Comparison of ENCODE assay signal across 11 cellular contexts in the genomic region with DNA sequence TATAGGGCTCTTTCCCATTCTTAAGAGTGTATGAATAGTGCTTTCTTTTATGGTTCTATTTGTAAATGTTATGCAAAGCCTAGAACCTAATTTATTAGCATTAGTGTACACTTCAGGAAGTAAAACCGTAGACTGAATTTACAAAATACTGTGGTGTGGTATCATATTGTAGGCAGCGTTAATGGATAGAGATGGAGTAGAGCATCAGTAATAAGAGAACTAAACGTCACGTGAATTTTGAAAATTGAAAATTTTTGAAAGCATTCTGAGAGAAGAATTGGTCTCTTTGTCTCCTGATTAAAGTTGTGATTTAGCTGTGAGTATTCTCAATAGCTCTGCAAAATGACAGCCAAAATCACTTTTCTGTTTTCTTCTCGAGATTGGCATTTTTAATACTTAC. TPM values are rescaled to one million over a fixed set of nuclear protein-coding genes. Genes with fewer than 3 reads are reported as not detected.
DNase-seq lines count a peak whose midpoint lies in the region; ATAC-seq and TF ChIP-seq lines count a peak whose summit lies in the region.
"Had no signal": no experiment of that assay in that cellular context is flagged by ENCODE, and none has a peak within 500 bp of the region (broad histone marks: within the 10 kb centered on the region; RNA-seq: fewer than 3 reads in every experiment).

No MANE protein-coding gene starts in this region.

- no peaks in the 10 kb centered on the region for H3K36me3 ChIP-seq in hepatocyte (replicated peaks; ENCODE audit: insufficient read depth, low read depth)

- WGBS in hepatocyte (ENCODE audit: low lambda C conversion rate, missing lambda C conversion rate) = 68% methylated on average over 5 of the region's 5 CpGs

- no peak for DNase-seq in activated naive CD4-positive, alpha-beta T cell treated with anti-CD3 and anti-CD28 coated beads for 36 hours
- no peak for DNase-seq in activated naive CD4-positive, alpha-beta T cell treated with anti-CD3 and anti-CD28 coated beads, Interleukin-2, amount 50 U/mL, for 16 hours
- DNase-seq in SK-MEL-5 (ENCODE audit: low read depth, low spot score) (peak; percentile 16), hepatocyte (ENCODE audit: low spot score) (no peak)
- DNase-seq: C1 segment of cervical spinal cord, NCI-H446 had no signal

- in situ Hi-C loops in SK-MEL-5 (cut with HindIII; ENCODE audit: low pct_unique_long_range_greater_than_20kb, low sequenced_read_pairs) = no loop called here

- CTCF ChIA-PET in activated naive CD4-positive, alpha-beta T cell treated with anti-CD3 and anti-CD28 coated beads for 36 hours (lab: Charles Lee) = interaction anchor here (0.6 to 0.9 kb wide), 2 partner anchors 9 to 136 kb away, joined by 3 read pairs; no protein-coding TSS in a partner anchor

- H3K36me3 Mint-ChIP-seq in activated naive CD4-positive, alpha-beta T cell treated with anti-CD3 and anti-CD28 coated beads for 36 hours (ENCODE audit: low read depth) = peaks cover 12% of the 10 kb centered on the region
- no peaks in the 10 kb centered on the region for H3K36me3 Mint-ChIP-seq in stimulated activated memory B cell treated with anti-CD40 and anti-IgM and Interleukin-4, amounts not matched to agents 10 μg/mL and 1 μg/mL and 100 μg/mL, for 72 hours

- H3K4me2 ChIP-seq in hepatocyte = peak overlapping the region; percentile 90

- no peak for ATAC-seq in stimulated activated memory B cell treated with anti-CD40 and anti-IgM and Interleukin-4, amounts not matched to agents 10 μg/mL and 1 μg/mL and 100 μg/mL, for 72 hours
- ATAC-seq in HG02973 (IDR thresholded peaks at IDR 0.05; ENCODE audit: unreplicated experiment) (no peak), GM21786 (IDR thresholded peaks at IDR 0.05; ENCODE audit: unreplicated experiment) (no peak), HG03045 (IDR thresholded peaks at IDR 0.05; ENCODE audit: unreplicated experiment) (no peak)

- no peaks in the 10 kb centered on the region for H3K27me3 ChIP-seq in hepatocyte

- no peak overlapping the region for H3K27ac Mint-ChIP-seq in activated naive CD4-positive, alpha-beta T cell treated with anti-CD3 and anti-CD28 coated beads for 36 hours
- H3K27ac Mint-ChIP-seq in stimulated activated memory B cell treated with anti-CD40 and anti-IgM and Interleukin-4, amounts not matched to agents 10 μg/mL and 1 μg/mL and 100 μg/mL, for 72 hours = no peak overlapping the region
- H3K27ac Mint-ChIP-seq: activated T-helper 2 cell treated with anti-CD3 and anti-CD28 coated beads, Interferon-gamma antibody, Interleukin-2, Interleukin-4, amounts not matched to agents 10 μg/mL and 5 μg/mL and 100 μg/mL, durations not matched to agents 14 hours and 24 hours and 36 hours had no signal

- H3K9me3 ChIP-seq in hepatocyte (ENCODE audit: low read depth) = no peaks in the 10 kb centered on the region

- intact Hi-C loops in activated naive CD4-positive, alpha-beta T cell treated with anti-CD3 and anti-CD28 coated beads for 36 hours (cut with micrococcal nuclease) = loop anchor here (5.0 kb wide), 2 partner anchors 671 to 786 kb away; no protein-coding TSS in a partner anchor

- H4K20me1 ChIP-seq in hepatocyte (ENCODE audit: insufficient read depth, poor library complexity, severe bottlenecking) = peaks cover 4% of the 10 kb centered on the region

- no peaks in the 10 kb centered on the region for H3K27me3 Mint-ChIP-seq in activated naive CD4-positive, alpha-beta T cell treated with anti-CD3 and anti-CD28 coated beads for 36 hours (ENCODE audit: low read depth)
- no peaks in the 10 kb centered on the region for H3K27me3 Mint-ChIP-seq in stimulated activated memory B cell treated with anti-CD40 and anti-IgM and Interleukin-4, amounts not matched to agents 10 μg/mL and 1 μg/mL and 100 μg/mL, for 72 hours

- H3K9me2 ChIP-seq in hepatocyte (replicated peaks; ENCODE audit: insufficient read depth) = no peaks in the 10 kb centered on the region

- H3K4me1 Mint-ChIP-seq in activated naive CD4-positive, alpha-beta T cell treated with anti-CD3 and anti-CD28 coated beads for 36 hours (ENCODE audit: low read depth) = peaks cover 60% of the 10 kb centered on the region
- peaks cover 66% of the 10 kb centered on the region for H3K4me1 Mint-ChIP-seq in stimulated activated memory B cell treated with anti-CD40 and anti-IgM and Interleukin-4, amounts not matched to agents 10 μg/mL and 1 μg/mL and 100 μg/mL, for 72 hours

- no peak overlapping the region for H3K27ac ChIP-seq in hepatocyte

- peaks cover 26% of the 10 kb centered on the region for H3K4me1 ChIP-seq in hepatocyte (ENCODE audit: insufficient read depth)

- TF ChIP-seq CTCF in hepatocyte (IDR thresholded peaks at IDR 0.05; ENCODE audit: poor library complexity) = no peak

- H2AFZ ChIP-seq in hepatocyte = no peak overlapping the region

- peaks cover 66% of the 10 kb centered on the region for H3K79me2 ChIP-seq in hepatocyte

- H3K4me3 ChIP-seq in hepatocyte = no peak overlapping the region

- H3K9me3 Mint-ChIP-seq in activated naive CD4-positive, alpha-beta T cell treated with anti-CD3 and anti-CD28 coated beads for 36 hours = no peaks in the 10 kb centered on the region
- no peaks in the 10 kb centered on the region for H3K9me3 Mint-ChIP-seq in stimulated activated memory B cell treated with anti-CD40 and anti-IgM and Interleukin-4, amounts not matched to agents 10 μg/mL and 1 μg/mL and 100 μg/mL, for 72 hours
- H3K9me3 Mint-ChIP-seq: activated T-helper 2 cell treated with anti-CD3 and anti-CD28 coated beads, Interferon-gamma antibody, Interleukin-2, Interleukin-4, amounts not matched to agents 10 μg/mL and 5 μg/mL and 100 μg/mL, durations not matched to agents 14 hours and 24 hours and 36 hours had no signal

- peak overlapping the region; percentile 60 for H3K4me3 Mint-ChIP-seq in activated naive CD4-positive, alpha-beta T cell treated with anti-CD3 and anti-CD28 coated beads for 36 hours
- H3K4me3 Mint-ChIP-seq in stimulated activated memory B cell treated with anti-CD40 and anti-IgM and Interleukin-4, amounts not matched to agents 10 μg/mL and 1 μg/mL and 100 μg/mL, for 72 hours = peak overlapping the region; percentile 53

RNA-seq across cellular contexts. Expression of a gene that starts 2.9 kb away (rescaled TPM):
- total RNA-seq in activated naive CD4-positive, alpha-beta T cell treated with anti-CD3 and anti-CD28 coated beads for 36 hours = 10 to 100 TPM; 40.5 to 43.1 TPM
- 16.3 and 19.7 TPM in 2 replicates for total RNA-seq in SK-MEL-5 (2014; rRNA removed; shearing (Covaris generic))
- polyA plus RNA-seq in SK-MEL-5 (2015; cell fraction: cytosol; rRNA removed) = 14.3 and 16.1 TPM in 2 replicates
- polyA plus RNA-seq in SK-MEL-5 (2015; cell fraction: nucleus; rRNA removed) = 91.5 and 99.9 TPM in 2 replicates
- total RNA-seq in hepatocyte = 16.5 and 17.0 TPM in 2 replicates
- polyA plus RNA-seq in hepatocyte = 12.2 and 13.2 TPM in 2 replicates
